ENCODE assay signal across 8 cellular contexts in the genomic region with DNA sequence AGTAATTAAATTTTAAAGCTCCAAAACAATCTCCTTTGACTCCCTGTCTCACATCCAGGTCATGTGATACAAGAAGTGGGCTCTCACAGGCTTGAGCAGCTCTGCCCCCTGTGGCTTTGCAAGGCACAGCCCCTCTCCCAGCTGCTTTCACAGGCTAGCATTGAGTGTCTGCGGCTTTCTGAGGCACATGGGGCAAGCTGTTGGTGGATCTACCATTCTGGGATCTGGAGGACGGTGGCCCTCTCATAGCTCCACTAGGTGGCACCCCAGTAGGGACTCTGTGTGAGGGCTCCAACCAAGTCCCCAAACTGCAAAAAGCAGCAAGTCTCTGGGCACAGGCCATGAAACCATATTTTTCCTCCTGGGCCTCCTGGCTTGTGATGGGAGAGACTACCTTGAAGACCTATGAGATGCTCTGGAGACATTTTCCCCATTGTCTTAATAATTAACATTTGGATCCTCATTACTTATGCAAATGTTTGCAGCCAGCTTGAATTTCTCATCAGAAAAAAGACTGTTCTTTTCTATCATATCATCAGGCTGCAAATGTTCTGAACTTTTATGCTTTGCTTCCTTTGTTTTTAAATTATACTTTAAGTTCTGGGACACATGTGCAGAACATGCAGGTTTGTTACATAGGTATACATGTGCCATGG.
A peak's percentile ranks its signal among the peaks of the same experiment; 100 is the strongest.
DNase-seq lines count a peak whose midpoint lies in the region; ATAC-seq and TF ChIP-seq lines count a peak whose summit lies in the region.

No MANE protein-coding gene starts in this region.

- no peaks in the 10 kb centered on the region for H3K9me3 ChIP-seq in A673 (ENCODE audit: low read depth, low read length, poor library complexity, severe bottlenecking)
- H3K9me3 ChIP-seq in MM.1S (replicated peaks; ENCODE audit: insufficient read depth, low read length) = no peaks in the 10 kb centered on the region
- H3K9me3 ChIP-seq in endodermal cell (ENCODE audit: control insufficient read depth, low read length) = no peaks in the 10 kb centered on the region
- no peaks in the 10 kb centered on the region for H3K9me3 ChIP-seq in T-helper 17 cell (ENCODE audit: control insufficient read depth, low read length, poor library complexity, severe bottlenecking)

- no TSS peak for BruUV-seq in A673 (replicated peaks; lab: Mats Ljungman, UMichigan)

- ATAC-seq in T-helper 17 cell (no peak), GM18861 (IDR thresholded peaks at IDR 0.05; ENCODE audit: unreplicated experiment) (no peak)

- no peaks in the 10 kb centered on the region for H3K79me2 ChIP-seq in MM.1S (ENCODE audit: low read length)

- H4K20me1 ChIP-seq in MM.1S (ENCODE audit: insufficient read depth, low read length) = no peaks in the 10 kb centered on the region

- intact Hi-C loops in A673 (cut with micrococcal nuclease; ENCODE audit: unreplicated experiment) = loop anchor here (2.0 to 10.0 kb wide), 2 partner anchors 244 to 418 kb away; no protein-coding TSS in a partner anchor

- H3K4me1 ChIP-seq in A673 (ENCODE audit: insufficient read depth, low read length, poor library complexity, severe bottlenecking) = no peaks in the 10 kb centered on the region
- H3K4me1 ChIP-seq in MM.1S (ENCODE audit: low read length) = no peaks in the 10 kb centered on the region
- H3K4me1 ChIP-seq in endodermal cell (ENCODE audit: control insufficient read depth, insufficient read depth, low read length) = no peaks in the 10 kb centered on the region

- H3K36me3 Mint-ChIP-seq in endodermal cell (ENCODE audit: low read depth) (no peaks in the 10 kb centered on the region), T-helper 17 cell (ENCODE audit: low read depth) (no peaks in the 10 kb centered on the region), immature natural killer cell (no peaks in the 10 kb centered on the region)

- no peak overlapping the region for H2AFZ ChIP-seq in MM.1S (ENCODE audit: low read length)

- DNase-seq in A673 (ENCODE audit: low spot score) = peak; percentile 74
- peak; percentile 35 for DNase-seq in GM12865 (ENCODE audit: low read depth)
- peak; percentile 9 for DNase-seq in MM.1S
- DNase-seq in endodermal cell = peak; percentile 91
- DNase-seq in T-helper 17 cell = no peak
- DNase-seq in immature natural killer cell = no peak
- no peak for DNase-seq in COR-L47 (lab: John Stamatoyannopoulos, UW)

- H3K4me2 ChIP-seq in MM.1S (ENCODE audit: low read depth, low read length) = no peak overlapping the region

- H3K27ac ChIP-seq in A673 (ENCODE audit: low read depth, low read length, poor library complexity, severe bottlenecking) = no peak overlapping the region
- H3K27ac ChIP-seq in MM.1S (ENCODE audit: low read length) = no peak overlapping the region
- H3K27ac ChIP-seq in endodermal cell (ENCODE audit: low read depth, low read length) = no peak overlapping the region

- H3K36me3 ChIP-seq in A673 (ENCODE audit: insufficient read depth, low read length, poor library complexity, severe bottlenecking) (no peaks in the 10 kb centered on the region), MM.1S (replicated peaks; ENCODE audit: insufficient read depth, low read length) (no peaks in the 10 kb centered on the region), endodermal cell (ENCODE audit: control insufficient read depth, insufficient read depth, low read length) (no peaks in the 10 kb centered on the region)

- H3K27me3 ChIP-seq in A673 (replicated peaks; ENCODE audit: insufficient read depth, low read depth, low read length, poor library complexity) = no peaks in the 10 kb centered on the region
- H3K27me3 ChIP-seq in MM.1S (replicated peaks; ENCODE audit: insufficient read depth, low read length) = no peaks in the 10 kb centered on the region
- no peaks in the 10 kb centered on the region for H3K27me3 ChIP-seq in endodermal cell (ENCODE audit: control insufficient read depth, insufficient read depth, low read length, poor library complexity, severe bottlenecking)

- H3K27ac Mint-ChIP-seq in endodermal cell = no peak overlapping the region
- no peak overlapping the region for H3K27ac Mint-ChIP-seq in T-helper 17 cell
- no peak overlapping the region for H3K27ac Mint-ChIP-seq in immature natural killer cell

- WGBS in endodermal cell (ENCODE audit: insufficient coverage in 1 of 2, insufficient read length in 1 of 2), 2 experiments = 78% methylated on average over 2 of the region's 2 CpGs; no CpG with 5 or more reads in 1 of the 2 experiments

- TF ChIP-seq CTCF in A673 (conservative IDR thresholded peaks at IDR 0.05; ENCODE audit: low read depth, low read length) (peak; percentile 66), GM12865 (IDR thresholded peaks at IDR 0.05; ENCODE audit: insufficient read depth, low read depth, low read length, missing control alignments) (peak; percentile 54), MM.1S (IDR thresholded peaks at IDR 0.05; ENCODE audit: low read length) (no peak; the same call in 1 of the 2 replicates), endodermal cell (conservative IDR thresholded peaks at IDR 0.05) (peak; percentile 76)

- POLR2A ChIA-PET in A673 (lab: Charles Lee; ENCODE audit: low non-redundant PET) = no interaction called here

- no peaks in the 10 kb centered on the region for H3F3A ChIP-seq in MM.1S (ENCODE audit: insufficient read depth, low read length)

- no peaks in the 10 kb centered on the region for H3K27me3 Mint-ChIP-seq in endodermal cell (ENCODE audit: insufficient read depth)
- no peaks in the 10 kb centered on the region for H3K27me3 Mint-ChIP-seq in T-helper 17 cell
- H3K27me3 Mint-ChIP-seq in immature natural killer cell (ENCODE audit: low read depth in 3 of 3) = peaks cover 0 to 7% (median 0%) of the 10 kb centered on the region in 3 donors

- H3K4me1 Mint-ChIP-seq in endodermal cell = no peaks in the 10 kb centered on the region
- no peaks in the 10 kb centered on the region for H3K4me1 Mint-ChIP-seq in T-helper 17 cell
- H3K4me1 Mint-ChIP-seq in immature natural killer cell = no peaks in the 10 kb centered on the region

- H3K9ac ChIP-seq in MM.1S (ENCODE audit: low read length) (no peak overlapping the region), endodermal cell (ENCODE audit: extremely low read depth, low read length, poor library complexity, severe bottlenecking) (no peak overlapping the region)

- H3K9me2 ChIP-seq in MM.1S (replicated peaks; ENCODE audit: insufficient read depth, low read length) = no peaks in the 10 kb centered on the region

- H3K4me3 Mint-ChIP-seq in endodermal cell = no peak overlapping the region
- no peak overlapping the region for H3K4me3 Mint-ChIP-seq in T-helper 17 cell
- no peak overlapping the region for H3K4me3 Mint-ChIP-seq in immature natural killer cell

- H3K4me3 ChIP-seq in A673 (ENCODE audit: low read depth, low read length, poor library complexity, severe bottlenecking) (no peak overlapping the region), GM12865 (ENCODE audit: low read depth, low read length) (no peak overlapping the region), MM.1S (ENCODE audit: low read length) (no peak overlapping the region), endodermal cell (ENCODE audit: low read length) (no peak overlapping the region)

- CTCF ChIA-PET in A673 (lab: Charles Lee) = no interaction called here

- H3K9me3 Mint-ChIP-seq in endodermal cell = peaks cover 11% of the 10 kb centered on the region
- peaks cover 8 to 57% (median 35%) of the 10 kb centered on the region in 6 donors for H3K9me3 Mint-ChIP-seq in immature natural killer cell

Comparison
In these comparisons a context has a peak if more than half of its experiments do, and no peak if none do; other contexts are left out.
1. DNase-seq: peak in A673 (single experiment), GM12865 (single experiment), MM.1S (single experiment) and endodermal cell (single experiment); none in T-helper 17 cell (0 of 3), immature natural killer cell (0 of 3) and COR-L47 (single experiment).